Comparison of ENCODE assay signal across 1 cellular context in genomic region chr15:37098468-37099320, GRCh38.
TF ChIP-seq lines count a peak whose summit lies in the region.

No MANE protein-coding gene starts in this region.

TF ChIP-seq in K562, 482 proteins besides CTCF, POLR2A, EP300 and RAD21 (continued from another document and continues in another):
- TF ChIP-seq MNT (conservative IDR thresholded peaks at IDR 0.05) (peak in 1 of 2 experiments; percentile 36; a peak in 1 of 4 replicates), CCNT2 (IDR thresholded peaks at IDR 0.05; ENCODE audit: borderline replicate concordance, extremely low read depth, insufficient read length, low read depth, low read length) (peak; percentile 70), PHF8 (IDR thresholded peaks at IDR 0.05; ENCODE audit: borderline replicate concordance, low read length) (peak; percentile 53; the same call in 1 of the 2 replicates), EP400 (IDR thresholded peaks at IDR 0.05) (0 out of 2 replicates have a peak, but pooled peaks have one; percentile 1), BACH1 (tag; IDR thresholded peaks at IDR 0.05) (no peak), MEF2A (IDR thresholded peaks at IDR 0.05; ENCODE audit: control insufficient read depth, low read depth, low read length) (no peak), ZBTB43 (CRISPR knock-in tag; IDR thresholded peaks at IDR 0.05) (peak; percentile 94), ZBTB12 (CRISPR knock-in tag; IDR thresholded peaks at IDR 0.05) (no peak), SAP30 (IDR thresholded peaks at IDR 0.05; ENCODE audit: borderline replicate concordance, insufficient read depth, low read depth, low read length, poor library complexity, severe bottlenecking) (peak; percentile 65), ZBTB17 (CRISPR knock-in tag; IDR thresholded peaks at IDR 0.05) (no peak), ZKSCAN8 (CRISPR knock-in tag; IDR thresholded peaks at IDR 0.05) (no peak), LEF1 (IDR thresholded peaks at IDR 0.05) (no peak), NFATC3 (IDR thresholded peaks at IDR 0.05) (no peak), CHD1 (IDR thresholded peaks at IDR 0.05; ENCODE audit: low read length) (peak; percentile 90), ZSCAN32 (CRISPR knock-in tag; IDR thresholded peaks at IDR 0.05) (no peak), ZC3H4 (CRISPR knock-in tag; IDR thresholded peaks at IDR 0.05; ENCODE audit: borderline replicate concordance) (0 out of 2 replicates have a peak, but pooled peaks have one; percentile 50), JUNB (CRISPR knock-in tag; conservative IDR thresholded peaks at IDR 0.05) (no peak), USF2 (CRISPR knock-in tag; IDR thresholded peaks at IDR 0.05) (no peak), XRCC4 (IDR thresholded peaks at IDR 0.05; ENCODE audit: extremely low read depth, insufficient read depth, insufficient read length) (no peak), FOSL1 (tag; conservative IDR thresholded peaks at IDR 0.05) (no peak), MTA3 (IDR thresholded peaks at IDR 0.05; ENCODE audit: borderline replicate concordance) (peak; percentile 44; the same call in 1 of the 2 replicates), TAF7 (tag; IDR thresholded peaks at IDR 0.05) (no peak), ZNF778 (CRISPR knock-in tag; IDR thresholded peaks at IDR 0.05) (no peak), DLX4 (CRISPR knock-in tag; IDR thresholded peaks at IDR 0.05) (no peak), NR3C1 (CRISPR knock-in tag; IDR thresholded peaks at IDR 0.05) (no peak), SIX5 (IDR thresholded peaks at IDR 0.05; ENCODE audit: borderline replicate concordance in 1 of 2, insufficient read depth in 1 of 2, low read depth in 1 of 2, low read length in 2 of 2) (no peak), MECOM (CRISPR knock-in tag; IDR thresholded peaks at IDR 0.05) (no peak), HDAC3 (IDR thresholded peaks at IDR 0.05; ENCODE audit: borderline replicate concordance, partially characterized antibody) (no peak), GATAD2A (IDR thresholded peaks at IDR 0.05) (no peak), GTF2F1 (IDR thresholded peaks at IDR 0.05; ENCODE audit: low read depth, low read length) (no peak), ZNF174 (CRISPR knock-in tag; IDR thresholded peaks at IDR 0.05) (no peak), CXXC5 (CRISPR knock-in tag; IDR thresholded peaks at IDR 0.05) (peak; percentile 76), ZSCAN29 (IDR thresholded peaks at IDR 0.05) (no peak), FIP1L1 (IDR thresholded peaks at IDR 0.05; ENCODE audit: low read depth, low read length, poor library complexity, severe bottlenecking) (no peak), POLR2B (IDR thresholded peaks at IDR 0.05; ENCODE audit: low read depth, partially characterized antibody) (peak; percentile 2), HDAC1 (IDR thresholded peaks at IDR 0.05) (0 out of 4 replicates have a peak, but pooled peaks of 1 of the 2 experiments have one; percentile 20), BRD4 (IDR thresholded peaks at IDR 0.05) (no peak), PTTG1 (tag; IDR thresholded peaks at IDR 0.05; ENCODE audit: low read depth) (no peak), RBM22 (IDR thresholded peaks at IDR 0.05; ENCODE audit: low read depth, low read length, poor library complexity, severe bottlenecking) (peak; percentile 65), UBTF (IDR thresholded peaks at IDR 0.05; ENCODE audit: borderline replicate concordance in 1 of 2, low read depth in 2 of 2, low read length in 2 of 2) (peak; percentile 62 to 78; a peak in 3 of 4 replicates)
- TF ChIP-seq, protein P1, sequence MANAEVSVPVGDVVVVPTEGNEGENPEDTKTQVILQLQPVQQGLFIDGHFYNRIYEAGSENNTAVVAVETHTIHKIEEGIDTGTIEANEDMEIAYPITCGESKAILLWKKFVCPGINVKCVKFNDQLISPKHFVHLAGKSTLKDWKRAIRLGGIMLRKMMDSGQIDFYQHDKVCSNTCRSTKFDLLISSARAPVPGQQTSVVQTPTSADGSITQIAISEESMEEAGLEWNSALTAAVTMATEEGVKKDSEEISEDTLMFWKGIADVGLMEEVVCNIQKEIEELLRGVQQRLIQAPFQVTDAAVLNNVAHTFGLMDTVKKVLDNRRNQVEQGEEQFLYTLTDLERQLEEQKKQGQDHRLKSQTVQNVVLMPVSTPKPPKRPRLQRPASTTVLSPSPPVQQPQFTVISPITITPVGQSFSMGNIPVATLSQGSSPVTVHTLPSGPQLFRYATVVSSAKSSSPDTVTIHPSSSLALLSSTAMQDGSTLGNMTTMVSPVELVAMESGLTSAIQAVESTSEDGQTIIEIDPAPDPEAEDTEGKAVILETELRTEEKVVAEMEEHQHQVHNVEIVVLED (CRISPR knock-in tag; IDR thresholded peaks at IDR 0.05): peak; percentile 41; the same call in 1 of the 2 replicates
- TF ChIP-seq, protein P2, sequence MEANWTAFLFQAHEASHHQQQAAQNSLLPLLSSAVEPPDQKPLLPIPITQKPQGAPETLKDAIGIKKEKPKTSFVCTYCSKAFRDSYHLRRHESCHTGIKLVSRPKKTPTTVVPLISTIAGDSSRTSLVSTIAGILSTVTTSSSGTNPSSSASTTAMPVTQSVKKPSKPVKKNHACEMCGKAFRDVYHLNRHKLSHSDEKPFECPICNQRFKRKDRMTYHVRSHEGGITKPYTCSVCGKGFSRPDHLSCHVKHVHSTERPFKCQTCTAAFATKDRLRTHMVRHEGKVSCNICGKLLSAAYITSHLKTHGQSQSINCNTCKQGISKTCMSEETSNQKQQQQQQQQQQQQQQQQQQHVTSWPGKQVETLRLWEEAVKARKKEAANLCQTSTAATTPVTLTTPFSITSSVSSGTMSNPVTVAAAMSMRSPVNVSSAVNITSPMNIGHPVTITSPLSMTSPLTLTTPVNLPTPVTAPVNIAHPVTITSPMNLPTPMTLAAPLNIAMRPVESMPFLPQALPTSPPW (CRISPR knock-in tag; IDR thresholded peaks at IDR 0.05): no peak; the same call in 1 of the 2 replicates
- TF ChIP-seq, protein P3, sequence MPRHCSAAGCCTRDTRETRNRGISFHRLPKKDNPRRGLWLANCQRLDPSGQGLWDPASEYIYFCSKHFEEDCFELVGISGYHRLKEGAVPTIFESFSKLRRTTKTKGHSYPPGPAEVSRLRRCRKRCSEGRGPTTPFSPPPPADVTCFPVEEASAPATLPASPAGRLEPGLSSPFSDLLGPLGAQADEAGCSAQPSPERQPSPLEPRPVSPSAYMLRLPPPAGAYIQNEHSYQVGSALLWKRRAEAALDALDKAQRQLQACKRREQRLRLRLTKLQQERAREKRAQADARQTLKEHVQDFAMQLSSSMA (CRISPR knock-in tag; IDR thresholded peaks at IDR 0.05): no peak
- TF ChIP-seq, protein P4, sequence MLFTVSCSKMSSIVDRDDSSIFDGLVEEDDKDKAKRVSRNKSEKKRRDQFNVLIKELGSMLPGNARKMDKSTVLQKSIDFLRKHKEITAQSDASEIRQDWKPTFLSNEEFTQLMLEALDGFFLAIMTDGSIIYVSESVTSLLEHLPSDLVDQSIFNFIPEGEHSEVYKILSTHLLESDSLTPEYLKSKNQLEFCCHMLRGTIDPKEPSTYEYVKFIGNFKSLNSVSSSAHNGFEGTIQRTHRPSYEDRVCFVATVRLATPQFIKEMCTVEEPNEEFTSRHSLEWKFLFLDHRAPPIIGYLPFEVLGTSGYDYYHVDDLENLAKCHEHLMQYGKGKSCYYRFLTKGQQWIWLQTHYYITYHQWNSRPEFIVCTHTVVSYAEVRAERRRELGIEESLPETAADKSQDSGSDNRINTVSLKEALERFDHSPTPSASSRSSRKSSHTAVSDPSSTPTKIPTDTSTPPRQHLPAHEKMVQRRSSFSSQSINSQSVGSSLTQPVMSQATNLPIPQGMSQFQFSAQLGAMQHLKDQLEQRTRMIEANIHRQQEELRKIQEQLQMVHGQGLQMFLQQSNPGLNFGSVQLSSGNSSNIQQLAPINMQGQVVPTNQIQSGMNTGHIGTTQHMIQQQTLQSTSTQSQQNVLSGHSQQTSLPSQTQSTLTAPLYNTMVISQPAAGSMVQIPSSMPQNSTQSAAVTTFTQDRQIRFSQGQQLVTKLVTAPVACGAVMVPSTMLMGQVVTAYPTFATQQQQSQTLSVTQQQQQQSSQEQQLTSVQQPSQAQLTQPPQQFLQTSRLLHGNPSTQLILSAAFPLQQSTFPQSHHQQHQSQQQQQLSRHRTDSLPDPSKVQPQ (CRISPR knock-in tag; IDR thresholded peaks at IDR 0.05; ENCODE audit: borderline replicate concordance): no peak
- TF ChIP-seq, protein P5, sequence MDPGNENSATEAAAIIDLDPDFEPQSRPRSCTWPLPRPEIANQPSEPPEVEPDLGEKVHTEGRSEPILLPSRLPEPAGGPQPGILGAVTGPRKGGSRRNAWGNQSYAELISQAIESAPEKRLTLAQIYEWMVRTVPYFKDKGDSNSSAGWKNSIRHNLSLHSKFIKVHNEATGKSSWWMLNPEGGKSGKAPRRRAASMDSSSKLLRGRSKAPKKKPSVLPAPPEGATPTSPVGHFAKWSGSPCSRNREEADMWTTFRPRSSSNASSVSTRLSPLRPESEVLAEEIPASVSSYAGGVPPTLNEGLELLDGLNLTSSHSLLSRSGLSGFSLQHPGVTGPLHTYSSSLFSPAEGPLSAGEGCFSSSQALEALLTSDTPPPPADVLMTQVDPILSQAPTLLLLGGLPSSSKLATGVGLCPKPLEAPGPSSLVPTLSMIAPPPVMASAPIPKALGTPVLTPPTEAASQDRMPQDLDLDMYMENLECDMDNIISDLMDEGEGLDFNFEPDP (CRISPR knock-in tag; IDR thresholded peaks at IDR 0.05): no peak
- TF ChIP-seq, protein P6, sequence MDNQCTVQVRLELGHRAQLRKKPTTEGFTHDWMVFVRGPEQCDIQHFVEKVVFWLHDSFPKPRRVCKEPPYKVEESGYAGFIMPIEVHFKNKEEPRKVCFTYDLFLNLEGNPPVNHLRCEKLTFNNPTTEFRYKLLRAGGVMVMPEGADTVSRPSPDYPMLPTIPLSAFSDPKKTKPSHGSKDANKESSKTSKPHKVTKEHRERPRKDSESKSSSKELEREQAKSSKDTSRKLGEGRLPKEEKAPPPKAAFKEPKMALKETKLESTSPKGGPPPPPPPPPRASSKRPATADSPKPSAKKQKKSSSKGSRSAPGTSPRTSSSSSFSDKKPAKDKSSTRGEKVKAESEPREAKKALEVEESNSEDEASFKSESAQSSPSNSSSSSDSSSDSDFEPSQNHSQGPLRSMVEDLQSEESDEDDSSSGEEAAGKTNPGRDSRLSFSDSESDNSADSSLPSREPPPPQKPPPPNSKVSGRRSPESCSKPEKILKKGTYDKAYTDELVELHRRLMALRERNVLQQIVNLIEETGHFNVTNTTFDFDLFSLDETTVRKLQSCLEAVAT (IDR thresholded peaks at IDR 0.05): peak; percentile 64 to 66; a peak in 3 of 4 replicates
